Comparison of ENCODE assay signal across 1 cellular context in genomic region chr12:116182359-116183063, GRCh38.
TF ChIP-seq lines count a peak whose summit lies in the region.

No MANE protein-coding gene starts in this region.

TF ChIP-seq in GM23338, 12 proteins besides CTCF, POLR2A, EP300 and RAD21 (continued from another document):
- TF ChIP-seq REST (IDR thresholded peaks at IDR 0.05; ENCODE audit: unreplicated experiment) (no peak), ETS1 (IDR thresholded peaks at IDR 0.05) (no peak)
TF ChIP-seq in GM23338: peak in this region for 0.
